ENCODE assay signal across 11 cellular contexts in genomic region chr1:175673236-175674150, GRCh38.
DNase-seq lines count a peak whose midpoint lies in the region; ATAC-seq, FAIRE-seq and TF ChIP-seq lines count a peak whose summit lies in the region.
"Had no signal": no experiment of that assay in that cellular context is flagged by ENCODE, and none has a peak within 500 bp of the region (broad histone marks: within the 10 kb centered on the region; RNA-seq: fewer than 3 reads in every experiment).

No MANE protein-coding gene starts in this region.

- H3K4me3 Mint-ChIP-seq in HFFc6 = no peak overlapping the region

- no peak overlapping the region for H3K9ac ChIP-seq in mammary epithelial cell (ENCODE audit: insufficient read depth, low read length)
- H3K9ac ChIP-seq: KMS-11 had no signal

- in situ Hi-C loops in mammary epithelial cell (cut with MboI; ENCODE audit: low sequenced_read_pairs in 2 of 2) = no loop called here

- no peaks in the 10 kb centered on the region for H3K9me3 ChIP-seq in mammary epithelial cell (replicated peaks; ENCODE audit: insufficient read depth, low read length)
- H3K9me3 ChIP-seq: vagina had no signal

- no peak overlapping the region for H3K27ac Mint-ChIP-seq in HFFc6

- BruUV-seq in mammary epithelial cell (replicated peaks; lab: Mats Ljungman, UMichigan) = no TSS peak

- peak; percentile 97 for ATAC-seq in GM19395 (IDR thresholded peaks at IDR 0.05; ENCODE audit: unreplicated experiment)
- peak; percentile 84 for ATAC-seq in HG03354 (IDR thresholded peaks at IDR 0.05; ENCODE audit: poor library complexity, severe bottlenecking, unreplicated experiment)

- peaks cover 3% of the 10 kb centered on the region for H4K20me1 ChIP-seq in mammary epithelial cell (ENCODE audit: insufficient read depth, low read length)

- H3K4me1 ChIP-seq in mammary epithelial cell (ENCODE audit: insufficient read depth, low read length) = no peaks in the 10 kb centered on the region
- H3K4me1 ChIP-seq: vagina had no signal

- WGBS in mammary epithelial cell (ENCODE audit: low coverage, missing lambda C conversion rate) = 53% methylated on average over 6 of the region's 7 CpGs

- intact Hi-C loops in mammary epithelial cell (cut with micrococcal nuclease) = no loop called here

- DNase-seq in DMS153 treated with DMSO at 0.1 percent for 48 hours (lab: John Stamatoyannopoulos, UW; ENCODE audit: unreplicated experiment) = peak; percentile 50
- peak; percentile 4 for DNase-seq in mammary epithelial cell
- no peak for DNase-seq in H54 (ENCODE audit: insufficient read length, low spot score)
- DNase-seq in NCI-H526 treated with DMSO at 0.1 percent for 48 hours (lab: John Stamatoyannopoulos, UW) = no peak
- no peak for DNase-seq in middle frontal gyrus (ENCODE audit: extremely low spot score, low spot score)
- no peak for DNase-seq in HFFc6

- TF ChIP-seq CTCF in mammary epithelial cell (conservative IDR thresholded peaks at IDR 0.05 in 1 of 2, IDR thresholded peaks at IDR 0.05 in 1 of 2; ENCODE audit: extremely low read depth in 1 of 2, insufficient read depth in 1 of 2, low read depth in 1 of 2, low read length in 2 of 2) = no peak
- no peak for TF ChIP-seq CTCF in HFFc6 (IDR thresholded peaks at IDR 0.05)

- no peaks in the 10 kb centered on the region for H3K36me3 ChIP-seq in mammary epithelial cell (ENCODE audit: insufficient read depth, low read length)
- H3K36me3 ChIP-seq: vagina had no signal

- H3K79me2 ChIP-seq in mammary epithelial cell (ENCODE audit: insufficient read depth, low read length) = no peaks in the 10 kb centered on the region

- H2AFZ ChIP-seq in mammary epithelial cell (ENCODE audit: low read depth, low read length) = no peak overlapping the region

- no peak overlapping the region for H3K27ac ChIP-seq in mammary epithelial cell (ENCODE audit: insufficient read depth, low read depth, low read length)
- H3K27ac ChIP-seq: epithelial cell of prostate, KMS-11, vagina had no signal

- no peak overlapping the region for H3K4me3 ChIP-seq in mammary epithelial cell (replicated peaks in 1 of 3; ENCODE audit: insufficient read depth in 1 of 3, low read depth in 2 of 3, low read length in 3 of 3)
- H3K4me3 ChIP-seq: vagina had no signal

- FAIRE-seq in H54 (lab: Jason Lieb, UNC) = no peak

- peaks cover 65% of the 10 kb centered on the region for H3K9me3 Mint-ChIP-seq in HFFc6

- no peak overlapping the region for H3K4me2 ChIP-seq in mammary epithelial cell (ENCODE audit: insufficient read depth, low read depth, low read length)
- H3K4me2 ChIP-seq: KMS-11 had no signal

- no peak for TF ChIP-seq POLR2A in H54 (IDR thresholded peaks at IDR 0.05; ENCODE audit: low read depth, low read length)

- CTCF ChIA-PET in mammary epithelial cell (lab: Charles Lee; ENCODE audit: low non-redundant PET) = no interaction called here

- peaks cover 2% of the 10 kb centered on the region; the same call in 1 of the 2 replicates for H3K27me3 Mint-ChIP-seq in HFFc6 (ENCODE audit: insufficient read depth)

- H3K4me1 Mint-ChIP-seq in HFFc6 (ENCODE audit: low read depth) = no peaks in the 10 kb centered on the region

- H3K36me3 Mint-ChIP-seq in HFFc6 (ENCODE audit: low read depth) = no peaks in the 10 kb centered on the region

- peaks cover 5% of the 10 kb centered on the region for H3K27me3 ChIP-seq in mammary epithelial cell (ENCODE audit: insufficient read depth, low read length)
- H3K27me3 ChIP-seq: vagina had no signal

- dilution Hi-C loops in mammary epithelial cell (cut with HindIII; ENCODE audit: low sequenced_read_pairs) = no loop called here

Comparison
In these comparisons a context has a peak if more than half of its experiments do, and no peak if none do; other contexts are left out.
1. DNase-seq: peak in DMS153 treated with DMSO at 0.1 percent for 48 hours (single experiment) and mammary epithelial cell (single experiment); none in H54 (single experiment), NCI-H526 treated with DMSO at 0.1 percent for 48 hours (single experiment), middle frontal gyrus (single experiment) and HFFc6 (single experiment).